ENCODE assay signal across 22 cellular contexts in genomic region chr7:95295399-95295798, GRCh38. TPM values are rescaled to one million over a fixed set of nuclear protein-coding genes. Genes with fewer than 3 reads are reported as not detected.
DNase-seq lines count a peak whose midpoint lies in the region; ATAC-seq and TF ChIP-seq lines count a peak whose summit lies in the region.
"Had no signal": no experiment of that assay in that cellular context is flagged by ENCODE, and none has a peak within 500 bp of the region (broad histone marks: within the 10 kb centered on the region; RNA-seq: fewer than 3 reads in every experiment).

No MANE protein-coding gene starts in this region.

- in situ Hi-C loops in mammary epithelial cell (cut with MboI; ENCODE audit: low sequenced_read_pairs in 2 of 2): no loop called here

- no peaks in the 10 kb centered on the region for H3K9me3 Mint-ChIP-seq in MCF 10A (ENCODE audit: unreplicated experiment)
- H3K9me3 Mint-ChIP-seq: HFFc6 had no signal

- peaks cover 2% of the 10 kb centered on the region for H3K27me3 ChIP-seq in mammary epithelial cell (ENCODE audit: insufficient read depth, low read length)

- no peaks in the 10 kb centered on the region for H3K4me1 Mint-ChIP-seq in MCF 10A (ENCODE audit: insufficient read depth, unreplicated experiment)
- no peaks in the 10 kb centered on the region for H3K4me1 Mint-ChIP-seq in T-helper 17 cell
- H3K4me1 Mint-ChIP-seq: CD4-positive, CD25-positive, alpha-beta regulatory T cell had no signal

- peak; percentile 62 for ATAC-seq in left lobe of liver
- no peak for ATAC-seq in T-helper 17 cell
- ATAC-seq: HCT116 had no signal

- BruUV-seq in MCF 10A (replicated peaks; lab: Mats Ljungman, UMichigan) (no TSS peak), mammary epithelial cell (replicated peaks; lab: Mats Ljungman, UMichigan) (no TSS peak)

- intact Hi-C loops in MCF 10A (cut with micrococcal nuclease): no loop called here
- intact Hi-C loops in mammary epithelial cell (cut with micrococcal nuclease): no loop called here

- H3K27me3 Mint-ChIP-seq in MCF 10A (ENCODE audit: insufficient read depth, unreplicated experiment): peaks cover 14% of the 10 kb centered on the region
- H3K27me3 Mint-ChIP-seq in T-helper 17 cell: peaks cover 28% of the 10 kb centered on the region

- DNase-seq in MCF 10A (ENCODE audit: unreplicated experiment) (peak; percentile 47), mammary epithelial cell (no peak), LNCaP clone FGC (ENCODE audit: low read depth) (peak; percentile 33), left lobe of liver (ENCODE audit: low spot score) (no peak), T-helper 17 cell (no peak), T1000 (lab: John Stamatoyannopoulos, UW) (no peak)
- DNase-seq in activated naive CD4-positive, alpha-beta T cell treated with Interleukin-2 at 50 U/mL for 16 hours: no peak
- DNase-seq: ACHN; BE2C; C1 segment of cervical spinal cord; CD4-positive, CD25-positive, alpha-beta regulatory T cell; DMS153; DMS79 treated with DMSO at 0.1 percent for 48 hours; GF-D8; GOT3; H7; HFFc6; IMR-90 had no signal

- H3K36me3 Mint-ChIP-seq in MCF 10A (ENCODE audit: insufficient read depth, unreplicated experiment) (peaks cover 4% of the 10 kb centered on the region), T-helper 17 cell (ENCODE audit: low read depth) (no peaks in the 10 kb centered on the region)
- H3K36me3 Mint-ChIP-seq: CD4-positive, CD25-positive, alpha-beta regulatory T cell had no signal

- H3K36me3 ChIP-seq in mammary epithelial cell (ENCODE audit: insufficient read depth, low read length): no peaks in the 10 kb centered on the region
- H3K36me3 ChIP-seq: BE2C had no signal

- H3K27ac ChIP-seq in mammary epithelial cell (ENCODE audit: insufficient read depth, low read depth, low read length): no peak overlapping the region
- H3K27ac ChIP-seq: HL-60 had no signal

- H3K27ac Mint-ChIP-seq in MCF 10A (ENCODE audit: low read depth, unreplicated experiment) (no peak overlapping the region), T-helper 17 cell (no peak overlapping the region)
- H3K27ac Mint-ChIP-seq: CD4-positive, CD25-positive, alpha-beta regulatory T cell; HFFc6 had no signal

- H3K4me3 Mint-ChIP-seq in MCF 10A (ENCODE audit: unreplicated experiment) (no peak overlapping the region), T-helper 17 cell (no peak overlapping the region)
- H3K4me3 Mint-ChIP-seq: CD4-positive, CD25-positive, alpha-beta regulatory T cell; HFFc6 had no signal

- H3K4me3 ChIP-seq in mammary epithelial cell (replicated peaks in 1 of 3; ENCODE audit: insufficient read depth in 1 of 3, low read depth in 2 of 3, low read length in 3 of 3): no peak overlapping the region
- H3K4me3 ChIP-seq in LNCaP clone FGC (ENCODE audit: low read depth, low read length): no peak overlapping the region

- no peaks in the 10 kb centered on the region for H3K9me3 ChIP-seq in mammary epithelial cell (replicated peaks; ENCODE audit: insufficient read depth, low read length)
- H3K9me3 ChIP-seq in T-helper 17 cell (ENCODE audit: control insufficient read depth, low read length, poor library complexity, severe bottlenecking): no peaks in the 10 kb centered on the region
- H3K9me3 ChIP-seq: BE2C had no signal

- dilution Hi-C loops in mammary epithelial cell (cut with HindIII; ENCODE audit: low sequenced_read_pairs): no loop called here

- POLR2A ChIA-PET in MCF 10A (lab: Yijun Ruan, JAX): interaction anchor here (0.7 kb wide), 1 partner anchor 387 kb away, joined by 3 read pairs; no protein-coding TSS in a partner anchor

- no peak overlapping the region for H2AFZ ChIP-seq in mammary epithelial cell (ENCODE audit: low read depth, low read length)

- H3K9ac ChIP-seq in mammary epithelial cell (ENCODE audit: insufficient read depth, low read length): no peak overlapping the region

- peaks cover 2% of the 10 kb centered on the region for H4K20me1 ChIP-seq in mammary epithelial cell (ENCODE audit: insufficient read depth, low read length)

- CTCF ChIA-PET in MCF 10A (lab: Yijun Ruan, JAX) (no interaction called here), mammary epithelial cell (lab: Charles Lee; ENCODE audit: low non-redundant PET) (no interaction called here)

- H3K4me2 ChIP-seq in mammary epithelial cell (ENCODE audit: insufficient read depth, low read depth, low read length): no peak overlapping the region

- no peak for TF ChIP-seq CTCF in MCF 10A (IDR thresholded peaks at IDR 0.05; ENCODE audit: unreplicated experiment)
- TF ChIP-seq CTCF in mammary epithelial cell (conservative IDR thresholded peaks at IDR 0.05 in 1 of 2, IDR thresholded peaks at IDR 0.05 in 1 of 2; ENCODE audit: extremely low read depth in 1 of 2, insufficient read depth in 1 of 2, low read depth in 1 of 2, low read length in 2 of 2): no peak
- no peak for TF ChIP-seq CTCF in LNCaP clone FGC (IDR thresholded peaks at IDR 0.05; ENCODE audit: control insufficient read depth, extremely low read depth, insufficient read depth)

- H3K4me1 ChIP-seq in mammary epithelial cell (ENCODE audit: insufficient read depth, low read length): no peaks in the 10 kb centered on the region
- H3K4me1 ChIP-seq: BE2C had no signal

- H3K79me2 ChIP-seq in mammary epithelial cell (ENCODE audit: insufficient read depth, low read length): no peaks in the 10 kb centered on the region

RNA-seq across cellular contexts. Expression of gene PON1, which starts 28.9 kb away (rescaled TPM):
- total RNA-seq in MCF 10A (2022): not detected in 2 replicates
- not detected for total RNA-seq in mammary epithelial cell
- not detected for polyA plus RNA-seq in mammary epithelial cell
- polyA minus RNA-seq in mammary epithelial cell: not detected
- 465 TPM for total RNA-seq in left lobe of liver
- total RNA-seq in T-helper 17 cell: not detected
- total RNA-seq: A172; CD4-positive, CD25-positive, alpha-beta regulatory T cell; H7; HFFc6; HT1080; IMR-90 had no signal
- polyA plus RNA-seq: CD4-positive, CD25-positive, alpha-beta regulatory T cell; IMR-90 had no signal

Comparison
In these comparisons a context has a peak if more than half of its experiments do, and no peak if none do; other contexts are left out.
1. DNase-seq: peak in MCF 10A (single experiment) and LNCaP clone FGC (single experiment); none in mammary epithelial cell (single experiment), left lobe of liver (single experiment), T-helper 17 cell (0 of 3), T1000 (single experiment) and activated naive CD4-positive, alpha-beta T cell treated with Interleukin-2 at 50 U/mL for 16 hours (single experiment).
2. RNA of gene PON1, which starts 28.9 kb away (total RNA-seq): 465 TPM in left lobe of liver (single experiment); not detected in MCF 10A, not detected in mammary epithelial cell and not detected in T-helper 17 cell; every median in the first group is over 100 times any median in the second.